ENCODE assay signal across 17 cellular contexts in the genomic region with DNA sequence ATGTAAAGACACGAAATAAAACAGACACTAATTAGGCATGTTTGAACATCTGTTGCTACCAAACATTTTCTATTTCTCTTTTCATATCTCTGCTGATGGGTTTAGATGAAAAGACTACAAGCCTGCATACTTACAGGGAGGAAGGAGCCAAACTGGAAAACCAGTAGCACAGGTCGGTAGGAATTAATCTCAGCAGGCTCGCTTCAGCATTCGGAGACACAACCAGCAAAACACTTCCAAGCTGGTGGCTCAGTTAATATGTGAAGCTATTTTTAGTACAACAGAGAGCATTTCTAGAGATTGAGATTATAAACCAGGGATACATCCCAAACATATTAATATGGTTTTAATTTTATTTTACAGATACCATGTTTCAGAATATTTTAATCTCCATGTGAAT.
A peak's percentile ranks its signal among the peaks of the same experiment; 100 is the strongest.
DNase-seq lines count a peak whose midpoint lies in the region; ATAC-seq and TF ChIP-seq lines count a peak whose summit lies in the region.
"Had no signal": no experiment of that assay in that cellular context is flagged by ENCODE, and none has a peak within 500 bp of the region (broad histone marks: within the 10 kb centered on the region; RNA-seq: fewer than 3 reads in every experiment).

No MANE protein-coding gene starts in this region.

- H3K79me2 ChIP-seq in mammary epithelial cell (ENCODE audit: insufficient read depth, low read length), result no peaks in the 10 kb centered on the region

- intact Hi-C loops in mammary epithelial cell (cut with micrococcal nuclease), result no loop called here

- H4K20me1 ChIP-seq in mammary epithelial cell (ENCODE audit: insufficient read depth, low read length), result no peaks in the 10 kb centered on the region

- CTCF ChIA-PET in mammary epithelial cell (lab: Charles Lee; ENCODE audit: low non-redundant PET), result no interaction called here

- no peaks in the 10 kb centered on the region for H3K27me3 ChIP-seq in mammary epithelial cell (ENCODE audit: insufficient read depth, low read length)

- no peak overlapping the region for H3K4me2 ChIP-seq in mammary epithelial cell (ENCODE audit: insufficient read depth, low read depth, low read length)
- H3K4me2 ChIP-seq: A549 had no signal

- BruUV-seq in mammary epithelial cell (replicated peaks; lab: Mats Ljungman, UMichigan), result no TSS peak

- H3K36me3 ChIP-seq in mammary epithelial cell (ENCODE audit: insufficient read depth, low read length), result no peaks in the 10 kb centered on the region

- in situ Hi-C loops in T47D (cut with HindIII; ENCODE audit: low pct_unique_long_range_greater_than_20kb, low sequenced_read_pairs) (no loop called here), mammary epithelial cell (cut with MboI; ENCODE audit: low sequenced_read_pairs in 2 of 2) (no loop called here)

- DNase-seq in T47D (ENCODE audit: low read depth in 1 of 2, low spot score in 1 of 2) (peak; percentile 7 to 48), mammary epithelial cell (no peak), NCI-H1694 treated with DMSO at 0.1 percent for 48 hours (lab: John Stamatoyannopoulos, UW) (peak; percentile 64), cerebellum (ENCODE audit: low spot score) (peak; percentile 80), COR-L47 (lab: John Stamatoyannopoulos, UW) (no peak), NCI-H2107 treated with DMSO at 0.1 percent for 48 hours (lab: John Stamatoyannopoulos, UW; ENCODE audit: unreplicated experiment) (no peak)
- DNase-seq: AML-193; CD4-positive, alpha-beta T cell; DND-41; EL; GOT3; H7 had no signal

- H3K4me3 ChIP-seq in mammary epithelial cell (replicated peaks in 1 of 3; ENCODE audit: insufficient read depth in 1 of 3, low read depth in 2 of 3, low read length in 3 of 3), result no peak overlapping the region
- H3K4me3 ChIP-seq: A549 had no signal

- H3K27ac ChIP-seq in mammary epithelial cell (ENCODE audit: insufficient read depth, low read depth, low read length), result no peak overlapping the region
- H3K27ac ChIP-seq: 22Rv1, A549, C4-2B had no signal

- H3K9me3 ChIP-seq in mammary epithelial cell (replicated peaks; ENCODE audit: insufficient read depth, low read length), result no peaks in the 10 kb centered on the region
- H3K9me3 ChIP-seq: A549 had no signal

- no peak overlapping the region for H3K9ac ChIP-seq in mammary epithelial cell (ENCODE audit: insufficient read depth, low read length)

- ATAC-seq in HG02642 (IDR thresholded peaks at IDR 0.05; ENCODE audit: poor library complexity, unreplicated experiment), result no peak
- ATAC-seq: A549, HCT116 had no signal

- no peak for TF ChIP-seq CTCF in mammary epithelial cell (conservative IDR thresholded peaks at IDR 0.05 in 1 of 2, IDR thresholded peaks at IDR 0.05 in 1 of 2; ENCODE audit: extremely low read depth in 1 of 2, insufficient read depth in 1 of 2, low read depth in 1 of 2, low read length in 2 of 2)

- WGBS in mammary epithelial cell (ENCODE audit: low coverage, missing lambda C conversion rate), result 34% methylated on average over 4 of the region's 4 CpGs

- dilution Hi-C loops in mammary epithelial cell (cut with HindIII; ENCODE audit: low sequenced_read_pairs), result no loop called here

- H3K4me1 ChIP-seq in mammary epithelial cell (ENCODE audit: insufficient read depth, low read length), result no peaks in the 10 kb centered on the region
- H3K4me1 ChIP-seq: A549 had no signal

- no peak overlapping the region for H2AFZ ChIP-seq in mammary epithelial cell (ENCODE audit: low read depth, low read length)

Comparison
In these comparisons a context has a peak if more than half of its experiments do, and no peak if none do; other contexts are left out.
1. DNase-seq: peak in T47D (2 of 2), NCI-H1694 treated with DMSO at 0.1 percent for 48 hours (single experiment) and cerebellum (single experiment); none in mammary epithelial cell (single experiment), COR-L47 (single experiment) and NCI-H2107 treated with DMSO at 0.1 percent for 48 hours (single experiment).